1 cellular context compared by ENCODE assay signal in genomic region chr3:100096866-100097265, GRCh38.
TF ChIP-seq lines count a peak whose summit lies in the region.

No MANE protein-coding gene starts in this region.

TF ChIP-seq in HepG2, 621 proteins besides CTCF, POLR2A, EP300 and RAD21:
- TF ChIP-seq HMGXB3 (CRISPR knock-in tag; IDR thresholded peaks at IDR 0.05; ENCODE audit: borderline replicate concordance) (no peak), ONECUT2 (CRISPR knock-in tag; IDR thresholded peaks at IDR 0.05) (no peak), ARHGAP35 (CRISPR knock-in tag; IDR thresholded peaks at IDR 0.05; ENCODE audit: borderline replicate concordance) (no peak), ZZZ3 (CRISPR knock-in tag; IDR thresholded peaks at IDR 0.05; ENCODE audit: borderline replicate concordance) (no peak), JUND (CRISPR knock-in tag; IDR thresholded peaks at IDR 0.05) (no peak), NFIB (CRISPR knock-in tag; IDR thresholded peaks at IDR 0.05; ENCODE audit: borderline replicate concordance) (no peak), NCOA1 (CRISPR knock-in tag; IDR thresholded peaks at IDR 0.05) (no peak), ZNF121 (CRISPR knock-in tag; IDR thresholded peaks at IDR 0.05) (no peak), MEF2D (CRISPR knock-in tag; IDR thresholded peaks at IDR 0.05) (no peak), PAF1 (CRISPR knock-in tag; IDR thresholded peaks at IDR 0.05) (no peak), ZNF143 (CRISPR knock-in tag; IDR thresholded peaks at IDR 0.05) (no peak), ZNF33A (CRISPR knock-in tag; IDR thresholded peaks at IDR 0.05; ENCODE audit: borderline replicate concordance) (no peak), CBFB (CRISPR knock-in tag; IDR thresholded peaks at IDR 0.05) (no peak), TEAD2 (CRISPR knock-in tag; IDR thresholded peaks at IDR 0.05) (no peak), MED1 (CRISPR knock-in tag; IDR thresholded peaks at IDR 0.05) (no peak), RBAK (CRISPR knock-in tag; IDR thresholded peaks at IDR 0.05) (no peak)
